Comparison of ENCODE assay signal across 1 cellular context in genomic region chr17:82375359-82376041, GRCh38.
TF ChIP-seq lines count a peak whose summit lies in the region.

No MANE protein-coding gene starts in this region.

TF ChIP-seq in H1, 55 proteins besides CTCF, POLR2A, EP300 and RAD21:
- TF ChIP-seq BCL11A (IDR thresholded peaks at IDR 0.05; ENCODE audit: low read depth in 2 of 2, low read length in 2 of 2) (no peak), BRCA1 (IDR thresholded peaks at IDR 0.05; ENCODE audit: low read depth, low read length) (no peak), ATF2 (IDR thresholded peaks at IDR 0.05; ENCODE audit: low read length) (no peak), TCF12 (IDR thresholded peaks at IDR 0.05; ENCODE audit: low read depth, low read length) (no peak), RNF2 (IDR thresholded peaks at IDR 0.05; ENCODE audit: borderline replicate concordance, low read depth, low read length, missing control alignments, poor library complexity, severe bottlenecking) (no peak), SRF (IDR thresholded peaks at IDR 0.05; ENCODE audit: low read depth, low read length) (no peak), POLR2AphosphoS5 (IDR thresholded peaks at IDR 0.05; ENCODE audit: low read depth, low read length) (no peak), KDM5A (IDR thresholded peaks at IDR 0.05; ENCODE audit: low read length) (no peak), KDM4A (IDR thresholded peaks at IDR 0.05; ENCODE audit: low read depth, low read length, severe bottlenecking) (no peak), EGR1 (IDR thresholded peaks at IDR 0.05; ENCODE audit: borderline replicate concordance, low read depth, low read length) (no peak), USF2 (IDR thresholded peaks at IDR 0.05; ENCODE audit: low read length) (no peak), SIX5 (IDR thresholded peaks at IDR 0.05; ENCODE audit: low read depth, low read length) (no peak)
